In genomic region chr1:162680419-162681126, GRCh38 we compare ENCODE assay signal across 13 cellular contexts. TPM values are rescaled to one million over a fixed set of nuclear protein-coding genes. Genes with fewer than 3 reads are reported as not detected.
A peak's percentile ranks its signal among the peaks of the same experiment; 100 is the strongest.
DNase-seq lines count a peak whose midpoint lies in the region; ATAC-seq and TF ChIP-seq lines count a peak whose summit lies in the region.
"Had no signal": no experiment of that assay in that cellular context is flagged by ENCODE, and none has a peak within 500 bp of the region (broad histone marks: within the 10 kb centered on the region; RNA-seq: fewer than 3 reads in every experiment).

No MANE protein-coding gene starts in this region.

- H3K18ac ChIP-seq in neuronal stem cell (ENCODE audit: low read length) = no peak overlapping the region

- no peak overlapping the region for H2BK12ac ChIP-seq in neuronal stem cell (ENCODE audit: low read length)

- no peak overlapping the region for H3K14ac ChIP-seq in neuronal stem cell (ENCODE audit: low read length)

- no peak overlapping the region for H2BK120ac ChIP-seq in neuronal stem cell (ENCODE audit: low read depth, low read length)

- H3K4me1 ChIP-seq in SK-N-SH (ENCODE audit: control insufficient read depth in 1 of 2, insufficient read depth in 2 of 2, low read depth in 1 of 2, low read length in 1 of 2) (peaks cover 9 to 45% of the 10 kb centered on the region in 2 experiments), foreskin keratinocyte (no peaks in the 10 kb centered on the region), neuronal stem cell (ENCODE audit: control insufficient read depth in 2 of 2, insufficient read depth in 1 of 2, low read depth in 1 of 2, low read length in 2 of 2) (peaks cover 0 to 6% of the 10 kb centered on the region in 2 donors)
- H3K4me1 ChIP-seq: BLaER1 treated with 17β-estradiol and CSF1 and Interleukin-3, amounts not matched to agents 10 nM and 100 nM had no signal

- TF ChIP-seq CTCF in SK-N-SH (IDR thresholded peaks at IDR 0.05) (no peak), foreskin keratinocyte (conservative IDR thresholded peaks at IDR 0.05) (no peak)

- peaks cover 24% of the 10 kb centered on the region for H3F3A ChIP-seq in SK-N-SH (replicated peaks; ENCODE audit: insufficient read depth)

- TF ChIP-seq EP300 in SK-N-SH (IDR thresholded peaks at IDR 0.05; ENCODE audit: borderline replicate concordance in 1 of 2, low read depth in 1 of 2, low read length in 1 of 2) = no peak

- H3K4me3 ChIP-seq in SK-N-SH (ENCODE audit: low read depth in 2 of 2, low read length in 1 of 2) = no peak overlapping the region
- no peak overlapping the region for H3K4me3 ChIP-seq in neuronal stem cell (ENCODE audit: low read length in 2 of 2)
- H3K4me3 ChIP-seq: BLaER1 treated with 17β-estradiol and CSF1 and Interleukin-3, amounts not matched to agents 10 nM and 100 nM had no signal

- POLR2A ChIA-PET in SK-N-SH (lab: Yijun Ruan, JAX) = no interaction called here

- H3K36me3 ChIP-seq in SK-N-SH (replicated peaks in 1 of 2; ENCODE audit: control insufficient read depth in 1 of 2, insufficient read depth in 2 of 2, low read length in 1 of 2) (peaks cover 5 to 41% of the 10 kb centered on the region in 2 experiments), neuronal stem cell (replicated peaks in 1 of 2; ENCODE audit: control insufficient read depth in 2 of 2, insufficient read depth in 2 of 2, low read length in 2 of 2) (no peaks in the 10 kb centered on the region)
- H3K36me3 ChIP-seq: BLaER1 treated with 17β-estradiol and CSF1 and Interleukin-3, amounts not matched to agents 10 nM and 100 nM had no signal

- H2BK15ac ChIP-seq in neuronal stem cell (ENCODE audit: low read length) = no peak overlapping the region

- no peaks in the 10 kb centered on the region for H3K27me3 ChIP-seq in SK-N-SH (ENCODE audit: insufficient read depth)
- H3K27me3 ChIP-seq in foreskin keratinocyte = no peaks in the 10 kb centered on the region
- no peaks in the 10 kb centered on the region for H3K27me3 ChIP-seq in neuronal stem cell (ENCODE audit: control insufficient read depth in 3 of 3, insufficient read depth in 3 of 3, low read depth in 1 of 3, low read length in 3 of 3)
- H3K27me3 ChIP-seq: BLaER1 treated with 17β-estradiol and CSF1 and Interleukin-3, amounts not matched to agents 10 nM and 100 nM had no signal

- no peak overlapping the region for H2BK5ac ChIP-seq in neuronal stem cell (ENCODE audit: low read length)

- ATAC-seq in foreskin keratinocyte (peak; percentile 47), sciatic nerve (peak; percentile 61), HG02763 (IDR thresholded peaks at IDR 0.05; ENCODE audit: unreplicated experiment) (no peak), GM18909 (IDR thresholded peaks at IDR 0.05; ENCODE audit: poor library complexity, unreplicated experiment) (no peak)
- ATAC-seq: natural killer cell treated with Interleukin-12 subunit alpha and Interleukin-12 subunit beta and Interleukin-15 and Interleukin-18, amount 100 ng/mL, for 72 hours had no signal

- intact Hi-C loops in sciatic nerve (cut with DNase I) = no loop called here

- TF ChIP-seq RAD21 in SK-N-SH (IDR thresholded peaks at IDR 0.05; ENCODE audit: low read length) = no peak

- H3K4me2 ChIP-seq in SK-N-SH (no peak overlapping the region), neuronal stem cell (ENCODE audit: insufficient read depth, low read length, poor library complexity, severe bottlenecking) (no peak overlapping the region)
- H3K4me2 ChIP-seq: BLaER1 treated with 17β-estradiol and CSF1 and Interleukin-3, amounts not matched to agents 10 nM and 100 nM had no signal

- peaks cover 38% of the 10 kb centered on the region; the same call in 1 of the 2 replicates for H4K20me1 ChIP-seq in SK-N-SH (ENCODE audit: insufficient read depth)
- H4K20me1 ChIP-seq: BLaER1 treated with 17β-estradiol and CSF1 and Interleukin-3, amounts not matched to agents 10 nM and 100 nM had no signal

- peak; percentile 87 for DNase-seq in ELR (ENCODE audit: low read depth)
- no peak for DNase-seq in SK-N-SH
- peak in 1 of 2 donors; percentile 39 for DNase-seq in foreskin keratinocyte
- DNase-seq in sciatic nerve (ENCODE audit: low spot score) = no peak
- DNase-seq in NCI-H1694 (lab: John Stamatoyannopoulos, UW) = no peak
- DNase-seq in neuronal stem cell (ENCODE audit: low spot score) = no peak
- DNase-seq: activated effector memory CD4-positive, alpha-beta T cell treated with anti-CD3 and anti-CD28 coated beads, Interleukin-2, amount 50 U/mL, for 16 hours; DMS79 treated with DMSO at 0.1 percent for 48 hours; NCI-H2171 treated with DMSO at 0.1 percent for 48 hours had no signal

- H2AFZ ChIP-seq in SK-N-SH (ENCODE audit: low read depth) = no peak overlapping the region
- H2AFZ ChIP-seq in neuronal stem cell (ENCODE audit: low read length) = no peak overlapping the region

- 87% methylated on average over 5 of the region's 5 CpGs for WGBS in SK-N-SH (ENCODE audit: low lambda C conversion rate)
- no CpG with 5 or more reads among the region's 5 CpGs for WGBS in neuronal stem cell (ENCODE audit: extremely low coverage in 2 of 2, insufficient read length in 2 of 2, insufficient replicate concordance in 1 of 2), 2 donors

- peaks cover 100% of the 10 kb centered on the region for H3K79me2 ChIP-seq in SK-N-SH (ENCODE audit: insufficient read depth)

- no peak overlapping the region for H2AK5ac ChIP-seq in neuronal stem cell (ENCODE audit: low read depth, low read length)

- no peak overlapping the region for H3K9ac ChIP-seq in SK-N-SH
- H3K9ac ChIP-seq in neuronal stem cell (ENCODE audit: low read depth, low read length, poor library complexity) = no peak overlapping the region
- H3K9ac ChIP-seq: BLaER1 treated with 17β-estradiol and CSF1 and Interleukin-3, amounts not matched to agents 10 nM and 100 nM had no signal

- CTCF ChIA-PET in SK-N-SH (lab: Yijun Ruan, JAX) = no interaction called here

- H3K79me1 ChIP-seq in neuronal stem cell (ENCODE audit: low read depth, low read length) = no peaks in the 10 kb centered on the region

- H4K8ac ChIP-seq in neuronal stem cell (ENCODE audit: low read depth, low read length) = no peak overlapping the region

- H3K9me2 ChIP-seq in SK-N-SH = no peaks in the 10 kb centered on the region

- H3K9me3 ChIP-seq in SK-N-SH (peaks cover 6% of the 10 kb centered on the region; the same call in 1 of the 2 replicates), neuronal stem cell (replicated peaks in 1 of 2; ENCODE audit: control insufficient read depth in 2 of 2, insufficient read depth in 1 of 2, low read depth in 1 of 2, low read length in 2 of 2) (no peaks in the 10 kb centered on the region)
- H3K9me3 ChIP-seq: BLaER1 treated with 17β-estradiol and CSF1 and Interleukin-3, amounts not matched to agents 10 nM and 100 nM had no signal

- no peak overlapping the region for H4K91ac ChIP-seq in neuronal stem cell (ENCODE audit: low read depth, low read length, poor library complexity)

- H3K4ac ChIP-seq in neuronal stem cell (ENCODE audit: low read length) = no peak overlapping the region

- H3K27ac ChIP-seq in SK-N-SH (ENCODE audit: low read depth in 2 of 2, low read length in 1 of 2) (peak overlapping the region in 1 of 2 experiments; percentile 17; a peak in 2 of 4 replicates), foreskin keratinocyte (no peak overlapping the region), neuronal stem cell (replicated peaks; ENCODE audit: low read length) (no peak overlapping the region)
- H3K27ac ChIP-seq: BLaER1 treated with 17β-estradiol and CSF1 and Interleukin-3, amounts not matched to agents 10 nM and 100 nM had no signal

- H3K23ac ChIP-seq in neuronal stem cell (ENCODE audit: low read depth, low read length, poor library complexity) = no peak overlapping the region

TF ChIP-seq in SK-N-SH, 30 proteins besides CTCF, POLR2A, EP300 and RAD21:
- peak; percentile 17; the same call in 1 of the 2 replicates for TF ChIP-seq FOSL2 (IDR thresholded peaks at IDR 0.05; ENCODE audit: borderline replicate concordance, low read depth)
- TF ChIP-seq FOXM1 (IDR thresholded peaks at IDR 0.05; ENCODE audit: low read depth) = no peak
- peak; percentile 14; the same call in 1 of the 2 replicates for TF ChIP-seq TCF12 (IDR thresholded peaks at IDR 0.05)

RNA-seq across cellular contexts. Expression of gene DDR2, which starts 48.3 kb away (rescaled TPM):
- 34.0 and 55.4 TPM in 2 replicates for polyA plus RNA-seq in SK-N-SH (2012; rRNA removed)
- 33.4 and 38.8 TPM in 2 replicates for polyA plus RNA-seq in SK-N-SH (2012; cell fraction: cytosol; rRNA removed)
- 36.1 and 68.2 TPM in 2 replicates for polyA plus RNA-seq in SK-N-SH (2012; cell fraction: nucleus; rRNA removed)
- total RNA-seq in foreskin keratinocyte = 0.18 and 0.41 TPM in 2 replicates
- polyA plus RNA-seq in foreskin keratinocyte = 0.03 and 0.06 TPM in 2 replicates
- 132 TPM for total RNA-seq in sciatic nerve
- 0.74 TPM for polyA plus RNA-seq in neuronal stem cell (2013, experiment 1 of 2)
- polyA plus RNA-seq in neuronal stem cell (2013, experiment 2 of 2) = 0.78 TPM

Comparison
In these comparisons a context has a peak if more than half of its experiments do, and no peak if none do; other contexts are left out.
1. ATAC-seq: peak in foreskin keratinocyte (single experiment) and sciatic nerve (single experiment); none in HG02763 (single experiment) and GM18909 (single experiment).
2. RNA of gene DDR2, which starts 48.3 kb away (total RNA-seq): 132 TPM in sciatic nerve (single experiment); 0.18 to 0.41 TPM in foreskin keratinocyte; every median in the first group is over 10 times any median in the second.